In genomic region chr1:99645699-99646531, GRCh38 we compare ENCODE assay signal across 9 cellular contexts. TPM values are rescaled to one million over a fixed set of nuclear protein-coding genes. Genes with fewer than 3 reads are reported as not detected.
DNase-seq lines count a peak whose midpoint lies in the region; ATAC-seq, FAIRE-seq and TF ChIP-seq lines count a peak whose summit lies in the region.
"Had no signal": no experiment of that assay in that cellular context is flagged by ENCODE, and none has a peak within 500 bp of the region (broad histone marks: within the 10 kb centered on the region; RNA-seq: fewer than 3 reads in every experiment).

TSS of gene PALMD (plus strand) at chr1:99646113. CDS start at chr1:99646318, 205 bp downstream.

- intact Hi-C loops in aorta (cut with DNase I): no loop called here

- H3K36me3 ChIP-seq in aorta (ENCODE audit: control insufficient read depth in 1 of 2, insufficient read depth in 2 of 2, low read length in 1 of 2): no peaks in the 10 kb centered on the region

- H3K4me1 ChIP-seq in aorta (ENCODE audit: control insufficient read depth in 1 of 2, insufficient read depth in 2 of 2, low read length in 2 of 2): no peaks in the 10 kb centered on the region

- ATAC-seq in aorta (ENCODE audit: low FRiP score): peak; percentile 55

- no peaks in the 10 kb centered on the region for H3K9me3 ChIP-seq in aorta (ENCODE audit: control insufficient read depth, low read length)

- no peaks in the 10 kb centered on the region for H3K36me3 Mint-ChIP-seq in mesothelial cell of epicardium

- H3K4me3 Mint-ChIP-seq in mesothelial cell of epicardium: peak within 1 kb of the TSS; percentile 51
- H3K4me3 Mint-ChIP-seq: T-helper 1 cell treated with Interleukin-12 subunit alpha and Interleukin-12 subunit beta and Interleukin-4 antibody, amounts not matched to agents 30 μg/mL and 1 μg/mL, for 36 hours had no signal

- H3K4me3 ChIP-seq in aorta (ENCODE audit: low read length in 2 of 2): peak within 1 kb of the TSS in 1 of 2 donors; percentile 7

- H3K4me1 Mint-ChIP-seq in mesothelial cell of epicardium: peaks cover 41% of the 10 kb centered on the region

- H3K27me3 ChIP-seq in aorta (ENCODE audit: control insufficient read depth in 1 of 2, insufficient read depth in 2 of 2, low read length in 1 of 2): no peaks in the 10 kb centered on the region

- peak within 1 kb of the TSS; percentile 27 for H3K27ac Mint-ChIP-seq in mesothelial cell of epicardium
- H3K27ac Mint-ChIP-seq: T-helper 1 cell treated with Interleukin-12 subunit alpha and Interleukin-12 subunit beta and Interleukin-4 antibody, amounts not matched to agents 30 μg/mL and 1 μg/mL, for 36 hours had no signal

- FAIRE-seq in GM19239 (lab: Jason Lieb, UNC): no peak

- H3K9me3 Mint-ChIP-seq in mesothelial cell of epicardium: no peaks in the 10 kb centered on the region
- H3K9me3 Mint-ChIP-seq: T-helper 1 cell treated with Interleukin-12 subunit alpha and Interleukin-12 subunit beta and Interleukin-4 antibody, amounts not matched to agents 30 μg/mL and 1 μg/mL, for 36 hours had no signal

- TF ChIP-seq CTCF in mesothelial cell of epicardium (IDR thresholded peaks at IDR 0.05; ENCODE audit: unreplicated experiment): no peak

- H3K27ac ChIP-seq in aorta (ENCODE audit: low read depth in 1 of 2, low read length in 2 of 2): no peak within 1 kb of the TSS

- DNase-seq in A172 (ENCODE audit: low spot score) (peak; percentile 8), NCI-H345 (lab: John Stamatoyannopoulos, UW) (peak; percentile 29), dermis microvascular lymphatic vessel endothelial cell (ENCODE audit: low read depth in 2 of 2) (peak; percentile 39 to 84), mesothelial cell of epicardium (ENCODE audit: low spot score in 2 of 2, unreplicated experiment in 2 of 2) (no peak), aorta (peak in 1 of 2 donors; percentile 77), GM19239 (ENCODE audit: insufficient read length, low spot score) (no peak), SKM-1 (lab: John Stamatoyannopoulos, UW; ENCODE audit: unreplicated experiment) (no peak)
- DNase-seq in activated CD4-positive, alpha-beta T cell treated with anti-CD3 and anti-CD28 coated beads, Interleukin-2, amount 50 U/mL, for 1 hour: no peak

- WGBS in aorta, 2 donors: 4 to 8% methylated on average over 17 of the region's 17 CpGs

- H3K27me3 Mint-ChIP-seq in mesothelial cell of epicardium (ENCODE audit: low read depth): no peaks in the 10 kb centered on the region

RNA-seq across cellular contexts. Expression of gene PALMD, which starts in this region (rescaled TPM):
- 0.69 and 0.88 TPM in 2 replicates for total RNA-seq in A172 (2014; rRNA removed; shearing (Covaris generic))
- total RNA-seq in dermis microvascular lymphatic vessel endothelial cell: 10.9 and 22.0 TPM in 2 replicates
- 0.32 to 0.58 TPM (median 0.49 TPM) in 3 replicates for total RNA-seq in mesothelial cell of epicardium
- total RNA-seq in aorta: 10 to 100 TPM; 27.2 to 40.0 TPM
- polyA plus RNA-seq in aorta: 1 to 10 TPM; 2.7 to 3.4 TPM

Comparison
In these comparisons a context has a peak if more than half of its experiments do, and no peak if none do; other contexts are left out.
1. Peak in DNase-seq in A172; RNA of the gene not detected or under 1 TPM.
2. DNase-seq: peak in NCI-H345 (single experiment) and dermis microvascular lymphatic vessel endothelial cell (2 of 2); none in mesothelial cell of epicardium (0 of 2), activated CD4-positive, alpha-beta T cell treated with anti-CD3 and anti-CD28 coated beads, Interleukin-2, amount 50 U/mL, for 1 hour (single experiment), GM19239 (single experiment) and SKM-1 (single experiment).